ENCODE assay signal across 1 cellular context in genomic region chr16:78770353-78771091, GRCh38.
TF ChIP-seq lines count a peak whose summit lies in the region.

No MANE protein-coding gene starts in this region.

TF ChIP-seq in HepG2, 621 proteins besides CTCF, POLR2A, EP300 and RAD21 (continued from another document and continues in another):
- TF ChIP-seq ZNF101 (CRISPR knock-in tag; IDR thresholded peaks at IDR 0.05; ENCODE audit: borderline replicate concordance, low read depth) (no peak), JDP2 (CRISPR knock-in tag; IDR thresholded peaks at IDR 0.05; ENCODE audit: borderline replicate concordance) (no peak), ZNF563 (CRISPR knock-in tag; IDR thresholded peaks at IDR 0.05) (0 out of 2 replicates have a peak, but pooled peaks have one; percentile 28), ERF (CRISPR knock-in tag; IDR thresholded peaks at IDR 0.05) (no peak), ELF4 (CRISPR knock-in tag; IDR thresholded peaks at IDR 0.05; ENCODE audit: borderline replicate concordance) (no peak), UBTF (CRISPR knock-in tag; IDR thresholded peaks at IDR 0.05) (no peak), MAZ (IDR thresholded peaks at IDR 0.05; ENCODE audit: borderline replicate concordance, low read depth, low read length) (peak; percentile 59; the same call in 1 of the 2 replicates), MAZ (CRISPR knock-in tag; IDR thresholded peaks at IDR 0.05; ENCODE audit: low read depth) (no peak), ZNF432 (CRISPR knock-in tag; IDR thresholded peaks at IDR 0.05; ENCODE audit: borderline replicate concordance) (no peak), SOX6 (IDR thresholded peaks at IDR 0.05) (no peak), SOX6 (CRISPR knock-in tag; IDR thresholded peaks at IDR 0.05) (0 out of 2 replicates have a peak, but pooled peaks have one; percentile 27), NFATC3 (CRISPR knock-in tag; IDR thresholded peaks at IDR 0.05) (no peak), RCOR2 (CRISPR knock-in tag; IDR thresholded peaks at IDR 0.05) (no peak), ZNF891 (CRISPR knock-in tag; IDR thresholded peaks at IDR 0.05) (no peak), KLF13 (CRISPR knock-in tag; IDR thresholded peaks at IDR 0.05) (peak; percentile 89; the same call in 1 of the 2 replicates), TFDP1 (CRISPR knock-in tag; IDR thresholded peaks at IDR 0.05; ENCODE audit: borderline replicate concordance) (no peak), IRF9 (CRISPR knock-in tag; IDR thresholded peaks at IDR 0.05; ENCODE audit: borderline replicate concordance) (no peak), CREBL2 (CRISPR knock-in tag; IDR thresholded peaks at IDR 0.05; ENCODE audit: borderline replicate concordance) (no peak), ZNF232 (CRISPR knock-in tag; IDR thresholded peaks at IDR 0.05; ENCODE audit: borderline replicate concordance) (0 out of 2 replicates have a peak, but pooled peaks have one; percentile 35), ZNF598 (CRISPR knock-in tag; IDR thresholded peaks at IDR 0.05; ENCODE audit: borderline replicate concordance) (peak; percentile 95; the same call in 1 of the 2 replicates), SOX13 (IDR thresholded peaks at IDR 0.05) (no peak), SOX13 (CRISPR knock-in tag; conservative IDR thresholded peaks at IDR 0.05 in 1 of 2, IDR thresholded peaks at IDR 0.05 in 1 of 2) (peak in 1 of 2 experiments; percentile 40; a peak in 2 of 4 replicates), ARNT2 (CRISPR knock-in tag; IDR thresholded peaks at IDR 0.05; ENCODE audit: low read depth) (no peak; the same call in none of the 2 replicates), XRCC5 (optimal IDR thresholded peaks at IDR 0.05; ENCODE audit: low read length) (peak; percentile 82), GPBP1L1 (CRISPR knock-in tag; IDR thresholded peaks at IDR 0.05) (no peak), CBX2 (IDR thresholded peaks at IDR 0.05; ENCODE audit: low read depth, low read length) (no peak), CBX2 (CRISPR knock-in tag; IDR thresholded peaks at IDR 0.05; ENCODE audit: low read depth) (no peak), XBP1 (CRISPR knock-in tag; IDR thresholded peaks at IDR 0.05) (no peak), HOXA3 (CRISPR knock-in tag; IDR thresholded peaks at IDR 0.05) (peak; percentile 69; the same call in 1 of the 2 replicates), ZNF276 (CRISPR knock-in tag; IDR thresholded peaks at IDR 0.05; ENCODE audit: low read depth) (no peak), ZNF710 (CRISPR knock-in tag; IDR thresholded peaks at IDR 0.05; ENCODE audit: borderline replicate concordance) (no peak), ZMYM3 (CRISPR knock-in tag; IDR thresholded peaks at IDR 0.05) (0 out of 2 replicates have a peak, but pooled peaks have one; percentile 15), BCL6 (CRISPR knock-in tag; IDR thresholded peaks at IDR 0.05) (peak; percentile 32; the same call in 1 of the 2 replicates), ZBTB25 (CRISPR knock-in tag; IDR thresholded peaks at IDR 0.05) (no peak), MAX (IDR thresholded peaks at IDR 0.05) (0 out of 2 replicates have a peak, but pooled peaks have one; percentile 38), THYN1 (CRISPR knock-in tag; IDR thresholded peaks at IDR 0.05; ENCODE audit: borderline replicate concordance, low read depth) (no peak), ZNF720 (CRISPR knock-in tag; IDR thresholded peaks at IDR 0.05) (no peak), YY1 (IDR thresholded peaks at IDR 0.05; ENCODE audit: insufficient read depth, insufficient replicate concordance, low read depth, low read length) (peak; percentile 57), KLF9 (CRISPR knock-in tag; IDR thresholded peaks at IDR 0.05; ENCODE audit: low read depth) (no peak), ZBTB7A (CRISPR knock-in tag; IDR thresholded peaks at IDR 0.05) (peak; percentile 26; the same call in 1 of the 2 replicates), ZBTB4 (CRISPR knock-in tag; IDR thresholded peaks at IDR 0.05; ENCODE audit: borderline replicate concordance) (no peak), ZNF335 (CRISPR knock-in tag; IDR thresholded peaks at IDR 0.05) (0 out of 2 replicates have a peak, but pooled peaks have one; percentile 52), ZNF512B (CRISPR knock-in tag; IDR thresholded peaks at IDR 0.05; ENCODE audit: borderline replicate concordance) (peak; percentile 33; the same call in 1 of the 2 replicates), RFXAP (CRISPR knock-in tag; IDR thresholded peaks at IDR 0.05; ENCODE audit: borderline replicate concordance) (peak; percentile 37; the same call in 1 of the 2 replicates), TEF (CRISPR knock-in tag; IDR thresholded peaks at IDR 0.05) (no peak)
